ENCODE assay signal across 22 cellular contexts in genomic region chr12:121475279-121475678, GRCh38.
DNase-seq lines count a peak whose midpoint lies in the region; ATAC-seq, FAIRE-seq and TF ChIP-seq lines count a peak whose summit lies in the region.
"Had no signal": no experiment of that assay in that cellular context is flagged by ENCODE, and none has a peak within 500 bp of the region (broad histone marks: within the 10 kb centered on the region; RNA-seq: fewer than 3 reads in every experiment).

No MANE protein-coding gene starts in this region.

- no peak for TF ChIP-seq POLR2A in uterus (IDR thresholded peaks at IDR 0.05)
- TF ChIP-seq POLR2A in gastrocnemius medialis (IDR thresholded peaks at IDR 0.05) = no peak

- no peak for DNase-seq in GM23338 (ENCODE audit: low spot score)
- DNase-seq in astrocyte (ENCODE audit: low read depth) = no peak
- DNase-seq in nephron progenitor cell = no peak
- no peak for DNase-seq in uterus
- DNase-seq in NCI-H2227 (lab: John Stamatoyannopoulos, UW; ENCODE audit: unreplicated experiment) = no peak
- DNase-seq in gastrocnemius medialis = no peak
- DNase-seq: AML-193; Caco-2; Calu3; CD4-positive, alpha-beta T cell; CD8-positive, alpha-beta T cell; DMS79 treated with DMSO at 0.1 percent for 48 hours; GF-D8 had no signal

- H4K20me1 ChIP-seq in GM23338 (replicated peaks; ENCODE audit: insufficient read depth) = peaks cover 36% of the 10 kb centered on the region
- no peaks in the 10 kb centered on the region for H4K20me1 ChIP-seq in astrocyte (ENCODE audit: insufficient read depth, low read length)

- no peak overlapping the region for H3K4me3 ChIP-seq in GM23338
- H3K4me3 ChIP-seq in astrocyte (ENCODE audit: insufficient read depth, low read depth, low read length) = no peak overlapping the region
- H3K4me3 ChIP-seq in uterus = no peak overlapping the region
- no peak overlapping the region for H3K4me3 ChIP-seq in gastrocnemius medialis
- H3K4me3 ChIP-seq: A549; BLaER1 treated with 17β-estradiol and CSF1 and Interleukin-3, amounts not matched to agents 10 nM and 100 nM had no signal

- no peaks in the 10 kb centered on the region; the same call in 2 of the 3 replicates for H3K9me3 Mint-ChIP-seq in GM23338
- H3K9me3 Mint-ChIP-seq in astrocyte (ENCODE audit: unreplicated experiment) = no peaks in the 10 kb centered on the region
- H3K9me3 Mint-ChIP-seq in nephron progenitor cell = no peaks in the 10 kb centered on the region
- H3K9me3 Mint-ChIP-seq: CD4-positive, alpha-beta T cell; CD8-positive, alpha-beta T cell had no signal

- H3K27me3 Mint-ChIP-seq in GM23338 (ENCODE audit: insufficient read depth, low read depth, poor library complexity) = peaks cover 5% of the 10 kb centered on the region
- H3K27me3 Mint-ChIP-seq in astrocyte (ENCODE audit: low read depth, unreplicated experiment) = peaks cover 5% of the 10 kb centered on the region
- peaks cover 9% of the 10 kb centered on the region for H3K27me3 Mint-ChIP-seq in nephron progenitor cell (ENCODE audit: low read depth, poor library complexity)
- H3K27me3 Mint-ChIP-seq: B cell; CD4-positive, alpha-beta T cell had no signal

- H3K4me1 ChIP-seq in GM23338 (ENCODE audit: insufficient read depth) (peaks cover 9% of the 10 kb centered on the region), astrocyte (ENCODE audit: insufficient read depth, low read length) (no peaks in the 10 kb centered on the region), uterus (no peaks in the 10 kb centered on the region), gastrocnemius medialis (peaks cover 0 to 5% of the 10 kb centered on the region in 2 donors)
- H3K4me1 ChIP-seq: A549, Caco-2 had no signal

- in situ Hi-C loops in gastrocnemius medialis (cut with MboI; ENCODE audit: low sequenced_read_pairs in 4 of 4) = no loop called here

- no peaks in the 10 kb centered on the region for H3K27me3 ChIP-seq in GM23338 (ENCODE audit: insufficient read depth)
- H3K27me3 ChIP-seq in astrocyte (ENCODE audit: insufficient read depth, low read length) = no peaks in the 10 kb centered on the region
- H3K27me3 ChIP-seq in uterus = no peaks in the 10 kb centered on the region
- no peaks in the 10 kb centered on the region for H3K27me3 ChIP-seq in gastrocnemius medialis
- H3K27me3 ChIP-seq: BLaER1 treated with 17β-estradiol and CSF1 and Interleukin-3, amounts not matched to agents 10 nM and 100 nM had no signal

- no peak overlapping the region for H3K4me3 Mint-ChIP-seq in GM23338
- H3K4me3 Mint-ChIP-seq in astrocyte (ENCODE audit: unreplicated experiment) = no peak overlapping the region
- no peak overlapping the region for H3K4me3 Mint-ChIP-seq in nephron progenitor cell
- H3K4me3 Mint-ChIP-seq: B cell; CD4-positive, alpha-beta T cell; CD8-positive, alpha-beta T cell had no signal

- H3K9me2 ChIP-seq in GM23338 (ENCODE audit: insufficient read depth) = no peaks in the 10 kb centered on the region

- TF ChIP-seq CTCF in GM23338 (conservative IDR thresholded peaks at IDR 0.05; ENCODE audit: low read depth in 2 of 2) (no peak), astrocyte (IDR thresholded peaks at IDR 0.05; ENCODE audit: insufficient read depth, low read depth, low read length) (no peak), nephron progenitor cell (IDR thresholded peaks at IDR 0.05) (no peak), uterus (IDR thresholded peaks at IDR 0.05) (no peak), gastrocnemius medialis (IDR thresholded peaks at IDR 0.05 in 4 of 5, conservative IDR thresholded peaks at IDR 0.05 in 1 of 5) (no peak)

- no peak overlapping the region for H3K27ac ChIP-seq in GM23338 (ENCODE audit: low read depth)
- H3K27ac ChIP-seq in astrocyte (ENCODE audit: low read depth, low read length) = no peak overlapping the region
- H3K27ac ChIP-seq in uterus = no peak overlapping the region
- H3K27ac ChIP-seq in gastrocnemius medialis = no peak overlapping the region
- H3K27ac ChIP-seq: 22Rv1; A549; BLaER1 treated with 17β-estradiol and CSF1 and Interleukin-3, amounts not matched to agents 10 nM and 100 nM; C4-2B had no signal

- no peaks in the 10 kb centered on the region; the same call in 1 of the 2 replicates for H3K36me3 ChIP-seq in GM23338 (ENCODE audit: insufficient read depth)
- H3K36me3 ChIP-seq in astrocyte (ENCODE audit: insufficient read depth, low read length) = no peaks in the 10 kb centered on the region
- no peaks in the 10 kb centered on the region for H3K36me3 ChIP-seq in uterus
- H3K36me3 ChIP-seq in gastrocnemius medialis = no peaks in the 10 kb centered on the region

- peaks cover 9% of the 10 kb centered on the region; the same call in 1 of the 3 replicates for H3K36me3 Mint-ChIP-seq in GM23338 (ENCODE audit: low read depth)
- H3K36me3 Mint-ChIP-seq in astrocyte (ENCODE audit: low read depth, unreplicated experiment) = no peaks in the 10 kb centered on the region
- peaks cover 22% of the 10 kb centered on the region for H3K36me3 Mint-ChIP-seq in nephron progenitor cell (ENCODE audit: low read depth)

- FAIRE-seq in astrocyte (lab: Jason Lieb, UNC) = no peak
- FAIRE-seq: A549, D721Med, G401.6, GM12891, GM19239 had no signal

- 0 out of 2 replicates have a peak, but pooled peaks cover 8% of the 10 kb centered on the region for H3F3A ChIP-seq in GM23338 (replicated peaks; ENCODE audit: low read depth)

- H3K4me2 ChIP-seq in GM23338 (no peak overlapping the region), astrocyte (ENCODE audit: low read length) (no peak overlapping the region)
- H3K4me2 ChIP-seq: A549; BLaER1 treated with 17β-estradiol and CSF1 and Interleukin-3, amounts not matched to agents 10 nM and 100 nM had no signal

- intact Hi-C loops in uterus (cut with DNase I; ENCODE audit: low total_unique reads) (no loop called here), gastrocnemius medialis (cut with DNase I; ENCODE audit: low total_unique reads) (no loop called here)

- H3K4me1 Mint-ChIP-seq in GM23338 (peaks cover 17% of the 10 kb centered on the region), astrocyte (ENCODE audit: low read depth, unreplicated experiment) (no peaks in the 10 kb centered on the region), nephron progenitor cell (peaks cover 67% of the 10 kb centered on the region)

- ATAC-seq in GM23338 (no peak), gastrocnemius medialis (no peak)
- ATAC-seq: A549; CD8-positive, alpha-beta T cell had no signal

- H3K27ac Mint-ChIP-seq in GM23338 (peak overlapping the region; percentile 44; the same call in 1 of the 2 replicates), astrocyte (ENCODE audit: unreplicated experiment) (peak overlapping the region; percentile 41), nephron progenitor cell (peak overlapping the region; percentile 51)
- H3K27ac Mint-ChIP-seq: B cell; CD4-positive, alpha-beta T cell; CD8-positive, alpha-beta T cell had no signal

- H2AFZ ChIP-seq in GM23338 (no peak overlapping the region), astrocyte (ENCODE audit: low read depth, low read length) (no peak overlapping the region)

- H3K9me3 ChIP-seq in astrocyte (ENCODE audit: insufficient read depth, low read depth, low read length) (no peaks in the 10 kb centered on the region), uterus (no peaks in the 10 kb centered on the region), gastrocnemius medialis (no peaks in the 10 kb centered on the region)
- H3K9me3 ChIP-seq: A549; BLaER1 treated with 17β-estradiol and CSF1 and Interleukin-3, amounts not matched to agents 10 nM and 100 nM; Caco-2 had no signal

- H3K79me2 ChIP-seq in GM23338 (replicated peaks; ENCODE audit: insufficient read depth) (peaks cover 51% of the 10 kb centered on the region), astrocyte (ENCODE audit: insufficient read depth, low read length) (no peaks in the 10 kb centered on the region)

- no peak overlapping the region for H3K9ac ChIP-seq in astrocyte (ENCODE audit: low read length)
- H3K9ac ChIP-seq: BLaER1 treated with 17β-estradiol and CSF1 and Interleukin-3, amounts not matched to agents 10 nM and 100 nM had no signal

TF ChIP-seq in GM23338, 12 proteins besides CTCF, POLR2A, EP300 and RAD21:
- TF ChIP-seq ZNF114 (CRISPR knock-in tag; IDR thresholded peaks at IDR 0.05) (no peak), EZH2 (IDR thresholded peaks at IDR 0.05; ENCODE audit: low read depth, unreplicated experiment) (no peak)
